1 cellular context compared by ENCODE assay signal in genomic region chr17:15674640-15675039, GRCh38.
TF ChIP-seq lines count a peak whose summit lies in the region.

No MANE protein-coding gene starts in this region.

TF ChIP-seq in HEK293, 187 proteins besides CTCF, POLR2A, EP300 and RAD21:
- TF ChIP-seq GLIS1 (tag by site-specific recombination; IDR thresholded peaks at IDR 0.05), result peak; percentile 72
